ENCODE assay signal across 11 cellular contexts in genomic region chr2:231397011-231397927, GRCh38. TPM values are rescaled to one million over a fixed set of nuclear protein-coding genes. Genes with fewer than 3 reads are reported as not detected.
A peak's percentile ranks its signal among the peaks of the same experiment; 100 is the strongest.
DNase-seq lines count a peak whose midpoint lies in the region; ATAC-seq and TF ChIP-seq lines count a peak whose summit lies in the region.
"Had no signal": no experiment of that assay in that cellular context is flagged by ENCODE, and none has a peak within 500 bp of the region (broad histone marks: within the 10 kb centered on the region; RNA-seq: fewer than 3 reads in every experiment).

No MANE protein-coding gene starts in this region.

- DNase-seq in GM13976 (ENCODE audit: low spot score) (peak; percentile 28), ecto neural progenitor cell (ENCODE audit: low spot score) (peak; percentile 42), osteoblast (ENCODE audit: insufficient read length, low spot score, missing footprints) (peak; percentile 91), RPMI8226 (no peak), psoas muscle (no peak)
- DNase-seq: DND-41 had no signal

- H3K27me3 ChIP-seq in osteoblast (ENCODE audit: insufficient read depth, low read length): peaks cover 31% of the 10 kb centered on the region
- peaks cover 0 to 23% (median 13%) of the 10 kb centered on the region in 3 donors for H3K27me3 ChIP-seq in psoas muscle (ENCODE audit: insufficient read depth in 3 of 3, low read length in 2 of 3)

- in situ Hi-C loops in GM13976 (cut with MboI; ENCODE audit: low sequenced_read_pairs, unreplicated experiment): no loop called here

- no peak overlapping the region for H2AFZ ChIP-seq in osteoblast (ENCODE audit: low read length)

- H3K36me3 ChIP-seq in osteoblast (ENCODE audit: insufficient read depth, low read length) (no peaks in the 10 kb centered on the region), psoas muscle (ENCODE audit: insufficient read depth in 1 of 2, low read depth in 1 of 2) (no peaks in the 10 kb centered on the region)

- H3K27ac Mint-ChIP-seq in IgD-negative memory B cell: peak overlapping the region in 2 of 3 donors; percentile 63 to 84

- H3K4me3 ChIP-seq in osteoblast (ENCODE audit: insufficient read depth, low read length): no peak overlapping the region
- H3K4me3 ChIP-seq in psoas muscle: no peak overlapping the region

- H3K27ac ChIP-seq in osteoblast (ENCODE audit: low read depth, low read length): no peak overlapping the region
- no peak overlapping the region for H3K27ac ChIP-seq in psoas muscle

- no peaks in the 10 kb centered on the region for H3K79me2 ChIP-seq in osteoblast (ENCODE audit: insufficient read depth, low read length)

- TF ChIP-seq CTCF in GM13976 (IDR thresholded peaks at IDR 0.05; ENCODE audit: borderline replicate concordance, control extremely low read depth, extremely low read depth, insufficient read depth, missing control alignments): no peak
- TF ChIP-seq CTCF in osteoblast (IDR thresholded peaks at IDR 0.05; ENCODE audit: extremely low read depth, low read depth, low read length): no peak
- TF ChIP-seq CTCF in psoas muscle (IDR thresholded peaks at IDR 0.05): no peak

- no peaks in the 10 kb centered on the region for H3K27me3 Mint-ChIP-seq in IgD-negative memory B cell

- ATAC-seq in HG02840 (IDR thresholded peaks at IDR 0.05; ENCODE audit: low FRiP score, unreplicated experiment): no peak
- ATAC-seq in GM21447 (IDR thresholded peaks at IDR 0.05; ENCODE audit: unreplicated experiment): no peak
- ATAC-seq in psoas muscle: no peak

- H3K4me2 ChIP-seq in osteoblast (ENCODE audit: insufficient read depth, low read length): no peak overlapping the region

- intact Hi-C loops in psoas muscle (cut with DNase I): loop anchor here in 1 of 2 donors (10.0 kb wide), 1 partner anchor 172 kb away; no protein-coding TSS in a partner anchor

- WGBS in psoas muscle, 3 donors: 94 to 95% (median 94%) methylated on average over 21 to 22 of the region's 22 CpGs

- peaks cover 15 to 32% (median 18%) of the 10 kb centered on the region in 3 donors for H3K4me1 Mint-ChIP-seq in IgD-negative memory B cell

- peak overlapping the region; percentile 85 to 94 (median 88) for H3K4me3 Mint-ChIP-seq in IgD-negative memory B cell

- peaks cover 4% of the 10 kb centered on the region for H3K4me1 ChIP-seq in osteoblast (ENCODE audit: insufficient read depth, low read length)
- peaks cover 5% of the 10 kb centered on the region for H3K4me1 ChIP-seq in psoas muscle

- H3K9me3 ChIP-seq in osteoblast (ENCODE audit: low read depth, low read length): no peaks in the 10 kb centered on the region
- H3K9me3 ChIP-seq in psoas muscle: no peaks in the 10 kb centered on the region

- H3K36me3 Mint-ChIP-seq in IgD-negative memory B cell: peaks cover 2% of the 10 kb centered on the region

- no peaks in the 10 kb centered on the region for H4K20me1 ChIP-seq in osteoblast (ENCODE audit: insufficient read depth, low read length)

- H3K9me3 Mint-ChIP-seq in IgD-negative memory B cell: no peaks in the 10 kb centered on the region

RNA-seq across cellular contexts. Expression of gene B3GNT7, which starts 1.8 kb away (rescaled TPM):
- polyA plus RNA-seq in IgD-negative memory B cell (3.3 TPM), psoas muscle (under 1 TPM; 0.03 to 0.26 (median 0.03) TPM)
- total RNA-seq in osteoblast (0.29 and 0.72 TPM in 2 replicates), psoas muscle (1 to 10 TPM in 1 of 4 donors, under 1 TPM in 3; 0.29 to 1.7 (median 0.63) TPM)
- total RNA-seq: NCI-H460; T-helper 2 cell treated with Interferon-gamma antibody and Interleukin-4, amounts not matched to agents 100 ng/mL and 5 ng/mL, for 36 hours had no signal

Comparison
In these comparisons a context has a peak if more than half of its experiments do, and no peak if none do; other contexts are left out.
1. DNase-seq: peak in GM13976 (single experiment), ecto neural progenitor cell (single experiment) and osteoblast (single experiment); none in RPMI8226 (single experiment) and psoas muscle (0 of 2).